23 cellular contexts compared by ENCODE assay signal in the genomic region with DNA sequence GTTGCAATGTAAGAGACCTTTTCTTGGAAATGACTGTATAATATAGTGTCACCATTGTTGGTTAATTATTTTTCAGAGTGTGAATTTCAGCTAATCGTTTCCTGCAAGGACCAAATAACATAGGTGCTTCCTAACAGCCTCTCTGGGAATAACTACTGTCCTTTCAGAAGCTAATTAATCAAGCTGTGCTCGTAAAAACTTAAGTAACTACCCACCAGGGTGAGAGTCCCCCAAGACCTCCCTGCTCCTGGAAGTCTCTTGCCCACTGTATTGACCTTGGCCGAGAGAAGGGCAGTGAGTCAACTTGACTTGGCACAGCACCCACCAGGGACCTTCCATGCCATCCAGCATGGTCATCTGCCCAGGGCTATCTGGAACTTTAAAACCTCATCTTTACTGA.
"Had no signal": no experiment of that assay in that cellular context is flagged by ENCODE, and none has a peak within 500 bp of the region (broad histone marks: within the 10 kb centered on the region; RNA-seq: fewer than 3 reads in every experiment).

No MANE protein-coding gene starts in this region.

- ATAC-seq: Right ventricle myocardium inferior, SK-N-SH treated with all-trans-retinoic acid at 6 μM for 48 hours had no signal

- H3K4me1 ChIP-seq: Peyer's patch, SJCRH30 had no signal

- DNase-seq: KBM-7, NCI-H1092, NCI-H1105 treated with DMSO at 0.1 percent for 48 hours, NCI-H1417 treated with DMSO at 0.1 percent for 48 hours, NCI-H146, NCI-H1694 treated with DMSO at 0.1 percent for 48 hours, NCI-H1930, NCI-H2081, NCI-H2107, NCI-H226, NCI-H446, NCI-H510A, NCI-H524 treated with DMSO at 0.1 percent for 48 hours, NCI-H69, NCI-H774, OCI-M1, PC-9, Peyer's patch, SHP77 treated with DMSO at 0.1 percent for 48 hours, SJCRH30, T-helper 1 cell had no signal

- H3K4me2 ChIP-seq: PC-9 had no signal

- H3K9me3 ChIP-seq: Peyer's patch had no signal

- H3K27me3 ChIP-seq: Peyer's patch, SJCRH30 had no signal

- H3K36me3 ChIP-seq: Peyer's patch, SJCRH30 had no signal

- H3K4me3 ChIP-seq: PC-9, Peyer's patch, SJCRH30 had no signal

- H3K27ac ChIP-seq: PC-9, Peyer's patch, SJCRH30 had no signal

- H2AFZ ChIP-seq: PC-9 had no signal
